ENCODE assay signal across 8 cellular contexts in genomic region chr19:3970808-3971598, GRCh38. TPM values are rescaled to one million over a fixed set of nuclear protein-coding genes. Genes with fewer than 3 reads are reported as not detected.
DNase-seq lines count a peak whose midpoint lies in the region; ATAC-seq and TF ChIP-seq lines count a peak whose summit lies in the region.

Gene DAPK3, minus strand, starts transcription at chr19:3971099. Its CDS starts 1,364 bp downstream, at chr19:3969735.

- peak within 1 kb of the TSS; percentile 98 for H3K18ac ChIP-seq in trophoblast cell (ENCODE audit: low read length)

- TF ChIP-seq CTCF in GM12865 (IDR thresholded peaks at IDR 0.05; ENCODE audit: insufficient read depth, low read depth, low read length, missing control alignments) (no peak), cardiac muscle cell (IDR thresholded peaks at IDR 0.05; ENCODE audit: low read depth, low read length) (no peak), transverse colon (IDR thresholded peaks at IDR 0.05) (peak in 1 of 5 experiments; percentile 23)

- H3K27me3 ChIP-seq in cardiac muscle cell (no peaks in the 10 kb centered on the region), trophoblast cell (ENCODE audit: insufficient read depth, low read length) (no peaks in the 10 kb centered on the region), transverse colon (no peaks in the 10 kb centered on the region)

- peak within 1 kb of the TSS; percentile 83 for H3K4me2 ChIP-seq in trophoblast cell (ENCODE audit: low read length)

- H3K79me2 ChIP-seq in trophoblast cell (ENCODE audit: control insufficient read depth, insufficient read depth, low read length, poor library complexity), result peaks cover 36% of the 10 kb centered on the region

- no peaks in the 10 kb centered on the region for H3K9me3 ChIP-seq in cardiac muscle cell (ENCODE audit: low read depth)
- peaks cover 2% of the 10 kb centered on the region for H3K9me3 ChIP-seq in trophoblast cell (ENCODE audit: insufficient read depth, low read depth, low read length)
- no peaks in the 10 kb centered on the region for H3K9me3 ChIP-seq in transverse colon

- H3K23ac ChIP-seq in trophoblast cell (ENCODE audit: low read length), result no peak within 1 kb of the TSS

- intact Hi-C loops in transverse colon (cut with DNase I; ENCODE audit: low total_unique reads), result no loop called here

- peak within 1 kb of the TSS; percentile 75 for H2AFZ ChIP-seq in trophoblast cell (ENCODE audit: insufficient read depth, low read length, poor library complexity)

- peak within 1 kb of the TSS; percentile 81 for H3K27ac Mint-ChIP-seq in activated naive CD8-positive, alpha-beta T cell treated with anti-CD3 and anti-CD28 coated beads, Interleukin-2, amount 50 U/mL, for 24 hours

- peak within 1 kb of the TSS; percentile 99 for H3K9ac ChIP-seq in trophoblast cell (ENCODE audit: low read length)

- H3K36me3 ChIP-seq in cardiac muscle cell (peaks cover 36% of the 10 kb centered on the region), trophoblast cell (ENCODE audit: control insufficient read depth in 1 of 2, insufficient read depth in 2 of 2, low read length in 2 of 2) (peaks cover 33 to 36% of the 10 kb centered on the region in 2 experiments), transverse colon (peaks cover 0 to 5% (median 0%) of the 10 kb centered on the region in 4 donors)

- in situ Hi-C loops in transverse colon (cut with MboI; ENCODE audit: low pct_ligation_motif_present in 1 of 4, low pct_unique_long_range_greater_than_20kb in 1 of 4, low sequenced_read_pairs in 3 of 4), result no loop called here

- H3K4me3 ChIP-seq in GM12865 (ENCODE audit: low read depth, low read length) (peak within 1 kb of the TSS; percentile 82), cardiac muscle cell (peak within 1 kb of the TSS; percentile 89), trophoblast cell (ENCODE audit: low read depth, low read length) (peak within 1 kb of the TSS; percentile 97), transverse colon (peak within 1 kb of the TSS; percentile 86 to 97 (median 96))

- peak; percentile 99 for DNase-seq in GM12865 (ENCODE audit: low read depth)
- peak; percentile 93 for DNase-seq in NCI-H1417 treated with DMSO at 0.1 percent for 48 hours (lab: John Stamatoyannopoulos, UW)
- peak; percentile 93 for DNase-seq in SW480 (ENCODE audit: low spot score)
- DNase-seq in activated naive CD8-positive, alpha-beta T cell treated with anti-CD3 and anti-CD28 coated beads, Interleukin-2, amount 50 U/mL, for 24 hours, result peak; percentile 97
- peak; percentile 98 to 99 for DNase-seq in cardiac muscle cell (ENCODE audit: low read depth in 1 of 2, low spot score in 1 of 2)
- DNase-seq in trophoblast cell, result peak; percentile 99
- peak; percentile 98 for DNase-seq in transverse colon

- no peaks in the 10 kb centered on the region for H3K9me3 Mint-ChIP-seq in activated naive CD8-positive, alpha-beta T cell treated with anti-CD3 and anti-CD28 coated beads, Interleukin-2, amount 50 U/mL, for 24 hours

- no peaks in the 10 kb centered on the region for H3K27me3 Mint-ChIP-seq in activated naive CD8-positive, alpha-beta T cell treated with anti-CD3 and anti-CD28 coated beads, Interleukin-2, amount 50 U/mL, for 24 hours

- TF ChIP-seq EP300 in transverse colon (IDR thresholded peaks at IDR 0.05; ENCODE audit: low read depth), result no peak

- peak within 1 kb of the TSS; percentile 95 for H4K8ac ChIP-seq in trophoblast cell (ENCODE audit: low read depth, low read length)

- peak within 1 kb of the TSS; percentile 92 for H4K12ac ChIP-seq in trophoblast cell (ENCODE audit: low read depth, low read length)

- H2AK5ac ChIP-seq in trophoblast cell (ENCODE audit: low read length), result peak within 1 kb of the TSS; percentile 100

- peak within 1 kb of the TSS; percentile 89 for H3K4me3 Mint-ChIP-seq in activated naive CD8-positive, alpha-beta T cell treated with anti-CD3 and anti-CD28 coated beads, Interleukin-2, amount 50 U/mL, for 24 hours

- peaks cover 25% of the 10 kb centered on the region for H3K36me3 Mint-ChIP-seq in activated naive CD8-positive, alpha-beta T cell treated with anti-CD3 and anti-CD28 coated beads, Interleukin-2, amount 50 U/mL, for 24 hours (ENCODE audit: low read depth)

- peak; percentile 94 for ATAC-seq in HG02763 (IDR thresholded peaks at IDR 0.05; ENCODE audit: unreplicated experiment)
- peak; percentile 87 for ATAC-seq in activated naive CD8-positive, alpha-beta T cell treated with anti-CD3 and anti-CD28 coated beads, Interleukin-2, amount 50 U/mL, for 24 hours

- WGBS in trophoblast cell (ENCODE audit: extremely low coverage, insufficient coverage, insufficient read length), result no CpG with 5 or more reads among the region's 73 CpGs
- 1 to 7% methylated on average over 3 to 62 of the region's 73 CpGs for WGBS in transverse colon (ENCODE audit: low coverage in 1 of 2), 2 donors

- H3K79me1 ChIP-seq in trophoblast cell (ENCODE audit: low read length), result peaks cover 27% of the 10 kb centered on the region

- peak within 1 kb of the TSS; percentile 98 for H2BK5ac ChIP-seq in trophoblast cell (ENCODE audit: low read depth, low read length, poor library complexity)

- H4K91ac ChIP-seq in trophoblast cell (ENCODE audit: low read depth, low read length), result peak within 1 kb of the TSS; percentile 98

- H2BK120ac ChIP-seq in trophoblast cell (ENCODE audit: insufficient read depth, low read length, poor library complexity), result peak within 1 kb of the TSS; percentile 97

- H3K27ac ChIP-seq in cardiac muscle cell (peak within 1 kb of the TSS; percentile 99), trophoblast cell (ENCODE audit: low read depth, low read length) (peak within 1 kb of the TSS; percentile 98), transverse colon (peak within 1 kb of the TSS; percentile 96 to 99 (median 98))

- H3K4me1 Mint-ChIP-seq in activated naive CD8-positive, alpha-beta T cell treated with anti-CD3 and anti-CD28 coated beads, Interleukin-2, amount 50 U/mL, for 24 hours, result peaks cover 28% of the 10 kb centered on the region

- peak within 1 kb of the TSS; percentile 46 for H2BK12ac ChIP-seq in trophoblast cell (ENCODE audit: low read length)

- H3K4me1 ChIP-seq in cardiac muscle cell (ENCODE audit: low read depth), result peaks cover 23% of the 10 kb centered on the region
- H3K4me1 ChIP-seq in trophoblast cell (ENCODE audit: control insufficient read depth in 1 of 2, insufficient read depth in 2 of 2, low read length in 2 of 2), result peaks cover 22 to 23% of the 10 kb centered on the region in 2 experiments
- peaks cover 33 to 51% (median 48%) of the 10 kb centered on the region in 4 donors for H3K4me1 ChIP-seq in transverse colon

- peak within 1 kb of the TSS; percentile 100 for H3K4ac ChIP-seq in trophoblast cell (ENCODE audit: low read depth, low read length)

- peak within 1 kb of the TSS; percentile 100 for H3K14ac ChIP-seq in trophoblast cell (ENCODE audit: low read length)

- TF ChIP-seq POLR2A in transverse colon (IDR thresholded peaks at IDR 0.05), result peak; percentile 90

RNA-seq across cellular contexts. Expression of gene DAPK3, which starts in this region (rescaled TPM):
- total RNA-seq in cardiac muscle cell (133 and 157 TPM in 2 replicates), transverse colon (10 to 100 TPM; 54.6 to 89.0 (median 82.3) TPM)
- 72.1 and 90.2 TPM in 2 replicates for polyA plus RNA-seq in cardiac muscle cell
- 151 and 155 TPM in 2 replicates for polyA plus RNA-seq in trophoblast cell (2013)

Comparison
In these comparisons a context has a peak if more than half of its experiments do, and no peak if none do; other contexts are left out.
1. Peak in every context shown above with its lines: DNase-seq, ATAC-seq, H3K4me3 ChIP-seq and H3K27ac ChIP-seq.